ENCODE assay signal across 19 cellular contexts in genomic region chr7:12802070-12802469, GRCh38.
DNase-seq lines count a peak whose midpoint lies in the region; ATAC-seq and TF ChIP-seq lines count a peak whose summit lies in the region.
"Had no signal": no experiment of that assay in that cellular context is flagged by ENCODE, and none has a peak within 500 bp of the region (broad histone marks: within the 10 kb centered on the region; RNA-seq: fewer than 3 reads in every experiment).

No MANE protein-coding gene starts in this region.

- DNase-seq in GM23338 (ENCODE audit: low spot score) (no peak), SW480 (ENCODE audit: low spot score) (peak; percentile 56), esophagus squamous epithelium (lab: John Stamatoyannopoulos, UW) (no peak), osteocyte (ENCODE audit: extremely low spot score, unreplicated experiment) (no peak), nucleus accumbens (lab: John Stamatoyannopoulos, UW) (no peak)
- DNase-seq in activated CD4-positive, alpha-beta T cell treated with anti-CD3 and anti-CD28 coated beads for 4 hours, result no peak
- DNase-seq: activated CD4-positive, alpha-beta T cell treated with anti-CD3 and anti-CD28 coated beads, Interleukin-2, amount 50 U/mL, for 1 hour; activated naive CD8-positive, alpha-beta T cell treated with anti-CD3 and anti-CD28 coated beads, Interleukin-2, amount 10 ng/mL, durations not matched to agents 7 days and 5 days; activated T-cell treated with anti-CD3 and anti-CD28 coated beads, Interleukin-2, amount 50 U/mL, for 4 hours; DND-41; lower lobe of right lung; MG63; NCI-H2081 treated with DMSO at 0.1 percent for 48 hours; NCI-H774; spleen; T-helper 2 cell had no signal

- H3K4me3 Mint-ChIP-seq in GM23338 (no peak overlapping the region), osteocyte (ENCODE audit: unreplicated experiment) (no peak overlapping the region)
- H3K4me3 Mint-ChIP-seq: activated naive CD8-positive, alpha-beta T cell treated with anti-CD3 and anti-CD28 coated beads, Interleukin-2, amount 10 ng/mL, durations not matched to agents 7 days and 5 days; activated T-cell treated with anti-CD3 and anti-CD28 coated beads, Interleukin-2, amount 50 U/mL, for 4 hours; central memory CD8-positive, alpha-beta T cell had no signal

- ATAC-seq in GM23338, result no peak; the same call in 2 of the 3 replicates
- ATAC-seq: activated T-cell treated with anti-CD3 and anti-CD28 coated beads, Interleukin-2, amount 50 U/mL, for 4 hours; lower lobe of right lung had no signal

- H3K36me3 ChIP-seq in GM23338 (ENCODE audit: insufficient read depth), result no peaks in the 10 kb centered on the region
- no peaks in the 10 kb centered on the region for H3K36me3 ChIP-seq in esophagus squamous epithelium
- H3K36me3 ChIP-seq: lower lobe of right lung, MG63, neutrophil, spleen had no signal

- H3K27ac Mint-ChIP-seq in GM23338, result peak overlapping the region; percentile 50; the same call in 1 of the 2 replicates
- H3K27ac Mint-ChIP-seq in osteocyte (ENCODE audit: unreplicated experiment), result no peak overlapping the region
- H3K27ac Mint-ChIP-seq: activated naive CD8-positive, alpha-beta T cell treated with anti-CD3 and anti-CD28 coated beads, Interleukin-2, amount 10 ng/mL, durations not matched to agents 7 days and 5 days had no signal

- H3K27me3 ChIP-seq in GM23338 (ENCODE audit: insufficient read depth), result no peaks in the 10 kb centered on the region
- H3K27me3 ChIP-seq in esophagus squamous epithelium, result no peaks in the 10 kb centered on the region
- H3K27me3 ChIP-seq: MG63, neutrophil, spleen had no signal

- no peaks in the 10 kb centered on the region for H3K9me3 ChIP-seq in esophagus squamous epithelium
- H3K9me3 ChIP-seq: lower lobe of right lung, MG63, neutrophil, spleen had no signal

- H3K4me1 ChIP-seq in GM23338 (ENCODE audit: insufficient read depth) (peaks cover 15% of the 10 kb centered on the region), esophagus squamous epithelium (peaks cover 9 to 48% (median 27%) of the 10 kb centered on the region in 3 donors)
- H3K4me1 ChIP-seq: lower lobe of right lung, spleen had no signal

- H3K4me3 ChIP-seq in GM23338 (no peak overlapping the region), esophagus squamous epithelium (no peak overlapping the region), skin epidermis (no peak overlapping the region)
- H3K4me3 ChIP-seq: lower lobe of right lung, MG63, spleen had no signal

- H3K36me3 Mint-ChIP-seq in GM23338 (ENCODE audit: low read depth) (no peaks in the 10 kb centered on the region), osteocyte (ENCODE audit: unreplicated experiment) (no peaks in the 10 kb centered on the region)
- H3K36me3 Mint-ChIP-seq: activated naive CD8-positive, alpha-beta T cell treated with anti-CD3 and anti-CD28 coated beads, Interleukin-2, amount 10 ng/mL, durations not matched to agents 7 days and 5 days had no signal

- H3K4me1 Mint-ChIP-seq in GM23338 (peaks cover 28% of the 10 kb centered on the region), osteocyte (ENCODE audit: unreplicated experiment) (peaks cover 15% of the 10 kb centered on the region)
- H3K4me1 Mint-ChIP-seq: activated naive CD8-positive, alpha-beta T cell treated with anti-CD3 and anti-CD28 coated beads, Interleukin-2, amount 10 ng/mL, durations not matched to agents 7 days and 5 days; central memory CD8-positive, alpha-beta T cell had no signal

- TF ChIP-seq POLR2A in esophagus squamous epithelium (IDR thresholded peaks at IDR 0.05), result no peak

- 18 to 43% methylated on average over 2 of the region's 2 CpGs for WGBS in esophagus squamous epithelium, 2 donors

- H2AFZ ChIP-seq in GM23338, result peak overlapping the region; percentile 75

- H3F3A ChIP-seq in GM23338 (replicated peaks; ENCODE audit: low read depth), result no peaks in the 10 kb centered on the region

- no peaks in the 10 kb centered on the region for H3K27me3 Mint-ChIP-seq in GM23338 (ENCODE audit: insufficient read depth, low read depth, poor library complexity)
- no peaks in the 10 kb centered on the region for H3K27me3 Mint-ChIP-seq in osteocyte (ENCODE audit: unreplicated experiment)
- H3K27me3 Mint-ChIP-seq: central memory CD8-positive, alpha-beta T cell had no signal

- no peaks in the 10 kb centered on the region for H3K79me2 ChIP-seq in GM23338 (replicated peaks; ENCODE audit: insufficient read depth)

- TF ChIP-seq CTCF in GM23338 (conservative IDR thresholded peaks at IDR 0.05; ENCODE audit: low read depth in 2 of 2) (no peak), esophagus squamous epithelium (IDR thresholded peaks at IDR 0.05) (no peak), osteocyte (IDR thresholded peaks at IDR 0.05) (no peak)

- H3K9me2 ChIP-seq in GM23338 (ENCODE audit: insufficient read depth), result no peaks in the 10 kb centered on the region

- no peak overlapping the region for H3K27ac ChIP-seq in GM23338 (ENCODE audit: low read depth)
- peak overlapping the region; percentile 39 to 74 (median 62) for H3K27ac ChIP-seq in esophagus squamous epithelium
- peak overlapping the region in 14 of 21 experiments; percentile 6 to 74 (median 50) for H3K27ac ChIP-seq in skin epidermis
- H3K27ac ChIP-seq: lower lobe of right lung, neutrophil, spleen had no signal

- H4K20me1 ChIP-seq in GM23338 (replicated peaks; ENCODE audit: insufficient read depth), result no peaks in the 10 kb centered on the region

- H3K4me2 ChIP-seq in GM23338, result no peak overlapping the region

- H3K9me3 Mint-ChIP-seq in GM23338 (no peaks in the 10 kb centered on the region), osteocyte (ENCODE audit: unreplicated experiment) (no peaks in the 10 kb centered on the region)
- H3K9me3 Mint-ChIP-seq: activated naive CD8-positive, alpha-beta T cell treated with anti-CD3 and anti-CD28 coated beads, Interleukin-2, amount 10 ng/mL, durations not matched to agents 7 days and 5 days; activated T-cell treated with anti-CD3 and anti-CD28 coated beads, Interleukin-2, amount 50 U/mL, for 4 hours; central memory CD8-positive, alpha-beta T cell had no signal

- intact Hi-C loops in esophagus squamous epithelium (cut with DNase I), result no loop called here

TF ChIP-seq in GM23338, 12 proteins besides CTCF, POLR2A, EP300 and RAD21:
- TF ChIP-seq ZNF331 (CRISPR knock-in tag; IDR thresholded peaks at IDR 0.05; ENCODE audit: low read depth) (no peak), CREB1 (CRISPR knock-in tag; IDR thresholded peaks at IDR 0.05; ENCODE audit: low read depth) (no peak), EZH2 (IDR thresholded peaks at IDR 0.05; ENCODE audit: low read depth, unreplicated experiment) (no peak), NANOG (IDR thresholded peaks at IDR 0.05; ENCODE audit: borderline replicate concordance) (no peak), ZNF114 (CRISPR knock-in tag; IDR thresholded peaks at IDR 0.05) (no peak)
TF ChIP-seq in GM23338: peak in this region for 0.
